ENCODE assay signal across 8 cellular contexts in the genomic region with DNA sequence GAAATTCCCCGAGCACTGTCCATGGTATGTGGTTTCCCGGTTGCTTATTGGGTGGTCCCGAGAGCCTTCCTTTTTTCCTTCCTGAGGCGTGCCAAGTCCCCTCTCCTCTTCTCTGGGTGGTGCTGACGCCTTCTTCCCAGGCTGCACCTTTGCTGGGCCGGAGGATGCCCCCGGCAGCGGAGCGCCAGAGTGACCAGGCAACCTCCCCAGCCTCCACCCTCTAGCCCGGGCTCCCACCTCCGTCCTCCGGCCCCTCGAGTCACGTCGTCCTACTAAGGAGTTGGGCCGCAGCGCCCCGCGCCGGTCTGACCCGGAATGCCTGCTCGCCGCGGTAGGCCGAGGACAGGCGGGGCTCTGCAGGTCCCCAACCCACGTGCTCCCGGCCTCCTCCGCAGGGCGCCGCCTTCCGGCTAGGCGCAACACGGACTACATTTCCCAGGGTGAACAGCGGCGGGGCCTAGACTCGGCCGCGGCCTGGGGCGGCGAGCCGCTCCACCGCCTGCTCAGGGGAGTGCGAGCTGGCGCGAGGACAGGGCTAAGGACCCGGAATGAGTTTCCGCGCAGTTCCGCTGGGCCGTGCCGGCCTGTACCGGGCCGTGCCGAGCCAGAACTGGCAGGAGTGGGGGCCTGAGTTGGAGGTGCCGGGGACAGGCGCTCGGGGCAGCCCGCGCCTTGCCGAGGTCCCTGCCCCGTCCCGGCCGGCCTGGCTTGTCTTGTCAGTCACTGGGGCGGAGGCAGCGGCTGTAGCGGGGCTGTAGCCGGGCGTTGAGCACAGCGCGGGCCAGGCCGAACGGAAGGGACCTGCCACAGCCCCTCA. TPM values are rescaled to one million over a fixed set of nuclear protein-coding genes. Genes with fewer than 3 reads are reported as not detected.
DNase-seq lines count a peak whose midpoint lies in the region; ATAC-seq and TF ChIP-seq lines count a peak whose summit lies in the region.

A gene with protein sequence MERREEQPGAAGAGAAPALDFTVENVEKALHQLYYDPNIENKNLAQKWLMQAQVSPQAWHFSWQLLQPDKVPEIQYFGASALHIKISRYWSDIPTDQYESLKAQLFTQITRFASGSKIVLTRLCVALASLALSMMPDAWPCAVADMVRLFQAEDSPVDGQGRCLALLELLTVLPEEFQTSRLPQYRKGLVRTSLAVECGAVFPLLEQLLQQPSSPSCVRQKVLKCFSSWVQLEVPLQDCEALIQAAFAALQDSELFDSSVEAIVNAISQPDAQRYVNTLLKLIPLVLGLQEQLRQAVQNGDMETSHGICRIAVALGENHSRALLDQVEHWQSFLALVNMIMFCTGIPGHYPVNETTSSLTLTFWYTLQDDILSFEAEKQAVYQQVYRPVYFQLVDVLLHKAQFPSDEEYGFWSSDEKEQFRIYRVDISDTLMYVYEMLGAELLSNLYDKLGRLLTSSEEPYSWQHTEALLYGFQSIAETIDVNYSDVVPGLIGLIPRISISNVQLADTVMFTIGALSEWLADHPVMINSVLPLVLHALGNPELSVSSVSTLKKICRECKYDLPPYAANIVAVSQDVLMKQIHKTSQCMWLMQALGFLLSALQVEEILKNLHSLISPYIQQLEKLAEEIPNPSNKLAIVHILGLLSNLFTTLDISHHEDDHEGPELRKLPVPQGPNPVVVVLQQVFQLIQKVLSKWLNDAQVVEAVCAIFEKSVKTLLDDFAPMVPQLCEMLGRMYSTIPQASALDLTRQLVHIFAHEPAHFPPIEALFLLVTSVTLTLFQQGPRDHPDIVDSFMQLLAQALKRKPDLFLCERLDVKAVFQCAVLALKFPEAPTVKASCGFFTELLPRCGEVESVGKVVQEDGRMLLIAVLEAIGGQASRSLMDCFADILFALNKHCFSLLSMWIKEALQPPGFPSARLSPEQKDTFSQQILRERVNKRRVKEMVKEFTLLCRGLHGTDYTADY (plus strand): TSS at position 707 of the 817 bp plus-strand sequence. CDS start 651 bp downstream, outside the sequence.

- peak; percentile 38 for DNase-seq in AG04449 (ENCODE audit: low read depth, low spot score)
- peak; percentile 93 for DNase-seq in NCI-H2171 (lab: John Stamatoyannopoulos, UW)
- DNase-seq in breast epithelium (ENCODE audit: low spot score in 2 of 2): peak; percentile 91 to 93
- DNase-seq in iPS-NIHi11 (ENCODE audit: low spot score): peak; percentile 98
- DNase-seq in smooth muscle cell (lab: John Stamatoyannopoulos, UW; ENCODE audit: unreplicated experiment): peak; percentile 93

- H3K4me1 ChIP-seq in breast epithelium (peaks cover 12% of the 10 kb centered on the region in 2 donors), smooth muscle cell (ENCODE audit: low read depth) (peaks cover 8% of the 10 kb centered on the region)

- H3K9me3 ChIP-seq in breast epithelium: no peaks in the 10 kb centered on the region
- no peaks in the 10 kb centered on the region for H3K9me3 ChIP-seq in smooth muscle cell (replicated peaks; ENCODE audit: low read depth)

- peaks cover 8% of the 10 kb centered on the region for H4K20me1 ChIP-seq in smooth muscle cell (ENCODE audit: low read depth)

- H3K36me3 ChIP-seq in breast epithelium: no peaks in the 10 kb centered on the region
- no peaks in the 10 kb centered on the region for H3K36me3 ChIP-seq in smooth muscle cell (ENCODE audit: low read depth)

- H3K4me3 ChIP-seq in AG04449 (ENCODE audit: low read depth, low read length) (peak within 1 kb of the TSS; percentile 86), breast epithelium (peak within 1 kb of the TSS; percentile 61 to 95 (median 83)), smooth muscle cell (peak within 1 kb of the TSS; percentile 61)

- H3K27ac ChIP-seq in VCaP: peak within 1 kb of the TSS; percentile 96
- H3K27ac ChIP-seq in breast epithelium: peak within 1 kb of the TSS; percentile 98 to 99
- peak within 1 kb of the TSS; percentile 87 for H3K27ac ChIP-seq in smooth muscle cell (ENCODE audit: low read depth)

- H3K79me2 ChIP-seq in smooth muscle cell (ENCODE audit: low read depth): peaks cover 23% of the 10 kb centered on the region

- ATAC-seq in GM18867 (IDR thresholded peaks at IDR 0.05; ENCODE audit: unreplicated experiment): peak; percentile 91
- peak; percentile 86 for ATAC-seq in HG03103 (IDR thresholded peaks at IDR 0.05; ENCODE audit: low read depth, unreplicated experiment)

- no peak for TF ChIP-seq POLR2A in breast epithelium (IDR thresholded peaks at IDR 0.05)

- H3K27me3 ChIP-seq in breast epithelium: no peaks in the 10 kb centered on the region
- H3K27me3 ChIP-seq in smooth muscle cell (ENCODE audit: low read depth): no peaks in the 10 kb centered on the region

- WGBS in smooth muscle cell (ENCODE audit: low lambda C conversion rate): under 1% methylated on average over 71 of the region's 73 CpGs

- H2AFZ ChIP-seq in smooth muscle cell (ENCODE audit: low read depth): peak within 1 kb of the TSS; percentile 63

- H3K9ac ChIP-seq in smooth muscle cell (ENCODE audit: low read depth): peak within 1 kb of the TSS; percentile 97

- POLR2A ChIA-PET in AG04449 (lab: Yijun Ruan, JAX): interaction anchor here (0.6 to 1.6 kb wide), 2 partner anchors 10 to 571 kb away, joined by 4 read pairs; no protein-coding TSS in a partner anchor

- H3F3A ChIP-seq in smooth muscle cell (ENCODE audit: low read depth): no peaks in the 10 kb centered on the region

- CTCF ChIA-PET in AG04449 (lab: Yijun Ruan, JAX): interaction anchor here (0.6 to 10.1 kb wide), 18 partner anchors 9 to 416 kb away, joined by 3 to 167 read pairs (median 4); a partner anchor contains a TSS

- TF ChIP-seq CTCF in AG04449 (IDR thresholded peaks at IDR 0.05; ENCODE audit: insufficient read depth, low read length, missing control alignments) (peak; percentile 67), VCaP (conservative IDR thresholded peaks at IDR 0.05) (peak; percentile 82), breast epithelium (IDR thresholded peaks at IDR 0.05) (peak; percentile 72 to 75 (median 72)), smooth muscle cell (IDR thresholded peaks at IDR 0.05; ENCODE audit: borderline replicate concordance, insufficient read depth, poor library complexity, severe bottlenecking) (peak; percentile 44)

- peak within 1 kb of the TSS; percentile 99 for H3K4me2 ChIP-seq in smooth muscle cell

- intact Hi-C loops in breast epithelium (cut with DNase I; ENCODE audit: low total_unique reads): no loop called here

RNA-seq across cellular contexts. Expression of the gene that starts here (rescaled TPM):
- total RNA-seq in breast epithelium: 10 to 100 TPM; 18.4 to 23.0 (median 20.5) TPM
- total RNA-seq in smooth muscle cell: 10.4 and 11.2 TPM in 2 replicates
- polyA plus RNA-seq in smooth muscle cell: 19.3 and 21.2 TPM in 2 replicates

Comparison
In these comparisons a context has a peak if more than half of its experiments do, and no peak if none do; other contexts are left out.
1. Peak in every context shown above with its lines: DNase-seq, ATAC-seq, H3K4me3 ChIP-seq and H3K27ac ChIP-seq.
2. DNase-seq: peak in every context shown above with its lines; median percentile 98 in iPS-NIHi11; 93 in NCI-H2171; 93 in smooth muscle cell; 92 in breast epithelium; 38 in AG04449.